Comparison of ENCODE assay signal across 8 cellular contexts in the genomic region with DNA sequence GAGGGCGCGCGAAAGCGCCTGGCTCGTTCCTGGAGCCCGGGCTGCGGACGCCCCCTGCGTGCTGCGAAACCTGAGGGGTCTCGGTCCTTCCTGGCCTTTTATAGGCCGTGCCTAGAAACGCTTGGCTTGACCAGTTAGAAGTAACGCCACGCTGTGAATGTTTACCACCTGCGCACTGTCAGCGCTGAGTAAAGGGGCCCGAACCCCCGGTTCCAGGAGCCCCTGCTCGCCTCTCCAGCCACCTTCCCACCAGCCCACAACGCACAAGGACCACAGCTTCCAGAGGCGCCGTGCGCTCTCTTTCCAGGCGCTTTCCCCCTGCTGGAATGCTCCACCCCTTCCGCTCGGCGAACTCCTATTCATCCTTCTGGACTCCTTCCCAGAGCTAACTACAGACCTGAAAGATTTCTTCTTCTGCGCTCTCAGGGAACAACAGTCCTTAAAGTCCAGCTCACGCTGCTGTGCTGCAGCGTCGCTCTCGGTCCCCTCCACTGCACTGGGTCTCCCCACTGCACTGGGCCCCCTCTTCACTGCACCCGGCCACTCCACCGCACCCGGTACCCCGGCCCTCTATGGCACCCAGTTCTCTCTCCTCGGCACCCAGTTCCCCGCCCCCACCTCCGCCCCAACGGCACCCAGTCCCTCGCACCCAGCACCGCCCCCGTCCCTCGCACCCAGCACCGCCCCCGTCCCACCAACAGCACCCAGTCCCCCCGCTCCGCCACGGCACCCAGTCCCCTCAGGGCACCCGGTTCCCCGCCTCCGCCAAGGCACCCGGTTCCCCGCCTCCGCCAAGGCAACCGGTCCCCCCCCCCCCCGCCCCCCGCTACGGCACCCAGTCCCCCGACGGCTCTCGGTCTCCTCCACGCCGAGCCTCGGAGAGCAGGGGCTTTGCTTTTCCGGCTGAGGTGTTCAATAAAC.
A peak's percentile ranks its signal among the peaks of the same experiment; 100 is the strongest.
DNase-seq lines count a peak whose midpoint lies in the region; ATAC-seq and TF ChIP-seq lines count a peak whose summit lies in the region.

No MANE protein-coding gene starts in this region.

- WGBS in thymus: 7% methylated on average over 67 of the region's 67 CpGs

- DNase-seq in GM03348 (ENCODE audit: low spot score): peak; percentile 57
- DNase-seq in RWPE2 (ENCODE audit: low spot score): no peak
- peak; percentile 28 for DNase-seq in cerebellar cortex (ENCODE audit: low spot score)
- DNase-seq in lower lobe of right lung: no peak
- DNase-seq in NCI-H2227 (lab: John Stamatoyannopoulos, UW; ENCODE audit: unreplicated experiment): no peak
- no peak for DNase-seq in GM10248 (ENCODE audit: extremely low spot score)

- H3K27ac ChIP-seq in RWPE2 (ENCODE audit: poor library complexity, severe bottlenecking): no peak overlapping the region
- H3K27ac ChIP-seq in lower lobe of right lung: no peak overlapping the region
- no peak overlapping the region for H3K27ac ChIP-seq in thymus (ENCODE audit: low read depth)

- CTCF ChIA-PET in GM10248 (lab: Yijun Ruan, JAX): interaction anchor here (0.7 to 4.8 kb wide), 25 partner anchors 7 to 313 kb away, joined by 3 to 37 read pairs (median 7); no protein-coding TSS in a partner anchor

- H3K27me3 ChIP-seq in RWPE2 (ENCODE audit: insufficient read depth, poor library complexity, severe bottlenecking) (no peaks in the 10 kb centered on the region), lower lobe of right lung (ENCODE audit: low read depth) (peaks cover 11% of the 10 kb centered on the region), thymus (ENCODE audit: control insufficient read depth, insufficient read depth) (peaks cover 12% of the 10 kb centered on the region)

- H3K36me3 ChIP-seq in RWPE2 (ENCODE audit: low read depth) (no peaks in the 10 kb centered on the region), lower lobe of right lung (no peaks in the 10 kb centered on the region), thymus (ENCODE audit: control insufficient read depth, insufficient read depth) (no peaks in the 10 kb centered on the region)

- H3K9me3 ChIP-seq in RWPE2 (ENCODE audit: severe bottlenecking) (no peaks in the 10 kb centered on the region), lower lobe of right lung (no peaks in the 10 kb centered on the region), thymus (ENCODE audit: control insufficient read depth) (peaks cover 1% of the 10 kb centered on the region)

- H3K4me3 ChIP-seq in RWPE2 (ENCODE audit: severe bottlenecking) (peak overlapping the region; percentile 32), lower lobe of right lung (peak overlapping the region; percentile 54), thymus (ENCODE audit: low read length) (peak overlapping the region; percentile 49)

- ATAC-seq in RWPE2 (ENCODE audit: low read depth) (peak; percentile 28; the same call in 2 of the 3 replicates), lower lobe of right lung (peak; percentile 50 to 54), HG03442 (IDR thresholded peaks at IDR 0.05; ENCODE audit: unreplicated experiment) (no peak)

- H3K4me1 ChIP-seq in RWPE2 (ENCODE audit: insufficient read depth, poor library complexity, severe bottlenecking) (peaks cover 3% of the 10 kb centered on the region), lower lobe of right lung (peaks cover 9% of the 10 kb centered on the region), thymus (ENCODE audit: control insufficient read depth, insufficient read depth, low read length) (peaks cover 11% of the 10 kb centered on the region)

- TF ChIP-seq CTCF in RWPE2 (IDR thresholded peaks at IDR 0.05; ENCODE audit: poor library complexity, severe bottlenecking) (no peak), lower lobe of right lung (IDR thresholded peaks at IDR 0.05) (no peak), GM10248 (IDR thresholded peaks at IDR 0.05; ENCODE audit: control extremely low read depth, extremely low read depth, low read depth, missing control alignments) (no peak)

- intact Hi-C loops in lower lobe of right lung (cut with DNase I): no loop called here

- POLR2A ChIA-PET in GM10248 (lab: Yijun Ruan, JAX): no interaction called here

Comparison
In these comparisons a context has a peak if more than half of its experiments do, and no peak if none do; other contexts are left out.
1. DNase-seq: peak in GM03348 (single experiment) and cerebellar cortex (single experiment); none in RWPE2 (single experiment), lower lobe of right lung (single experiment), NCI-H2227 (single experiment) and GM10248 (single experiment).
2. Peak in every context shown above with its lines, with median percentiles within 50 percentile points of each other: H3K4me3 ChIP-seq.